In genomic region chr13:113461022-113461751, GRCh38 we compare ENCODE assay signal across 22 cellular contexts. TPM values are rescaled to one million over a fixed set of nuclear protein-coding genes. Genes with fewer than 3 reads are reported as not detected.
DNase-seq lines count a peak whose midpoint lies in the region; ATAC-seq, FAIRE-seq and TF ChIP-seq lines count a peak whose summit lies in the region.
"Had no signal": no experiment of that assay in that cellular context is flagged by ENCODE, and none has a peak within 500 bp of the region (broad histone marks: within the 10 kb centered on the region; RNA-seq: fewer than 3 reads in every experiment).

No MANE protein-coding gene starts in this region.

- H3K9me3 ChIP-seq in heart right ventricle: no peaks in the 10 kb centered on the region
- no peaks in the 10 kb centered on the region for H3K9me3 ChIP-seq in lower lobe of right lung
- H3K9me3 ChIP-seq in HAP-1: no peaks in the 10 kb centered on the region
- H3K9me3 ChIP-seq: BLaER1, MG63 had no signal

- intact Hi-C loops in heart right ventricle (cut with DNase I): loop anchor here in 2 of 10 donors (2.0 to 10.0 kb wide), 2 partner anchors 94 to 102 kb away; no protein-coding TSS in a partner anchor
- intact Hi-C loops in lower lobe of right lung (cut with DNase I): no loop called here

- H3K4me3 Mint-ChIP-seq in type B pancreatic cell: no peak overlapping the region
- H3K4me3 Mint-ChIP-seq: CD4-positive, CD25-positive, alpha-beta regulatory T cell had no signal

- ATAC-seq in heart right ventricle (peak in 4 of 8 donors; percentile 17 to 65 (median 48)), left lobe of liver (peak; percentile 39), lower lobe of right lung (peak; percentile 65 to 86), HG02763 (IDR thresholded peaks at IDR 0.05; ENCODE audit: unreplicated experiment) (no peak)
- ATAC-seq: K562, PC-3 had no signal

- WGBS in heart right ventricle, 2 donors: 70 to 73% methylated on average over 12 of the region's 12 CpGs

- H3K27ac Mint-ChIP-seq in type B pancreatic cell: no peak overlapping the region
- H3K27ac Mint-ChIP-seq: CD4-positive, CD25-positive, alpha-beta regulatory T cell had no signal

- H3K4me3 ChIP-seq in bronchial epithelial cell (ENCODE audit: low read depth, low read length) (no peak overlapping the region), heart right ventricle (no peak overlapping the region), lower lobe of right lung (no peak overlapping the region), HAP-1 (no peak overlapping the region)
- H3K4me3 ChIP-seq: BLaER1, K562, MG63 had no signal

- no peaks in the 10 kb centered on the region for H3K4me1 Mint-ChIP-seq in type B pancreatic cell (ENCODE audit: unreplicated experiment)

- no peaks in the 10 kb centered on the region for H3K27me3 ChIP-seq in bronchial epithelial cell (ENCODE audit: control insufficient read depth, insufficient read depth, low read length)
- no peaks in the 10 kb centered on the region for H3K27me3 ChIP-seq in heart right ventricle
- no peaks in the 10 kb centered on the region for H3K27me3 ChIP-seq in lower lobe of right lung (ENCODE audit: low read depth)
- no peaks in the 10 kb centered on the region for H3K27me3 ChIP-seq in HAP-1 (ENCODE audit: low read depth)
- H3K27me3 ChIP-seq: BLaER1, MG63 had no signal

- peak overlapping the region in 9 of 10 donors; percentile 15 to 72 (median 55) for H3K27ac ChIP-seq in heart right ventricle
- H3K27ac ChIP-seq in lower lobe of right lung: peak overlapping the region; percentile 59
- H3K27ac ChIP-seq: BLaER1 had no signal

- no peak for FAIRE-seq in bronchial epithelial cell (lab: Jason Lieb, UNC)
- FAIRE-seq: A204.1, D721Med, GM19239, H54, K562 had no signal

- no peaks in the 10 kb centered on the region for H3K9me3 Mint-ChIP-seq in type B pancreatic cell
- H3K9me3 Mint-ChIP-seq: CD4-positive, CD25-positive, alpha-beta regulatory T cell had no signal

- no peaks in the 10 kb centered on the region for H3K27me3 Mint-ChIP-seq in type B pancreatic cell
- H3K27me3 Mint-ChIP-seq: CD4-positive, CD25-positive, alpha-beta regulatory T cell had no signal

- H3K36me3 ChIP-seq in bronchial epithelial cell (ENCODE audit: control insufficient read depth, insufficient read depth, low read length) (peaks cover 1% of the 10 kb centered on the region), heart right ventricle (peaks cover 4 to 96% (median 36%) of the 10 kb centered on the region in 9 donors), lower lobe of right lung (peaks cover 66% of the 10 kb centered on the region), HAP-1 (replicated peaks) (peaks cover 54% of the 10 kb centered on the region)

- DNase-seq in bronchial epithelial cell (ENCODE audit: low read depth): peak; percentile 32
- no peak for DNase-seq in heart right ventricle
- DNase-seq in left lobe of liver (ENCODE audit: low spot score): no peak
- DNase-seq in lower lobe of right lung: no peak
- DNase-seq in HAP-1 (ENCODE audit: low spot score in 2 of 2): no peak
- no peak for DNase-seq in mucosa of gallbladder (ENCODE audit: low spot score)
- no peak for DNase-seq in type B pancreatic cell (ENCODE audit: extremely low spot score, unreplicated experiment)
- DNase-seq: CD4-positive, CD25-positive, alpha-beta regulatory T cell; MG63; NCI-H2029 treated with DMSO at 0.1 percent for 48 hours; NCI-H446 treated with DMSO at 0.1 percent for 48 hours; NCI-H526; NCI-H82; NK-92 treated with Interleukin-12 subunit alpha and Interleukin-12 subunit beta, amount 100 ng/mL, for 24 hours; PC-3 had no signal

- in situ Hi-C loops in HAP-1 (cut with MboI; ENCODE audit: low sequenced_read_pairs): no loop called here

- H3K4me1 ChIP-seq in heart right ventricle (peaks cover 0 to 41% (median 2%) of the 10 kb centered on the region in 9 donors), lower lobe of right lung (no peaks in the 10 kb centered on the region), HAP-1 (peaks cover 5% of the 10 kb centered on the region)
- H3K4me1 ChIP-seq: BLaER1 had no signal

- TF ChIP-seq CTCF in bronchial epithelial cell (IDR thresholded peaks at IDR 0.05; ENCODE audit: insufficient read depth, low read length, severe bottlenecking) (no peak), heart right ventricle (IDR thresholded peaks at IDR 0.05) (no peak), lower lobe of right lung (IDR thresholded peaks at IDR 0.05) (no peak), type B pancreatic cell (conservative IDR thresholded peaks at IDR 0.05) (no peak)

- H3K36me3 Mint-ChIP-seq in type B pancreatic cell: no peaks in the 10 kb centered on the region

RNA-seq across cellular contexts. Expression of gene ADPRHL1, which starts 7.9 kb away (rescaled TPM):
- total RNA-seq in bronchial epithelial cell (0.26 and 1.0 TPM in 2 replicates), heart right ventricle (100 to 1,000 TPM; 381 to 939 (median 762) TPM), left lobe of liver (1.2 TPM), lower lobe of right lung (2.7 TPM), mucosa of gallbladder (4.7 TPM), type B pancreatic cell (ENCODE audit: low replicate concordance) (2.5 and 4.1 TPM in 2 replicates)
- polyA plus RNA-seq in heart right ventricle: 100 to 1,000 TPM; 163 to 192 TPM

RNA-seq across cellular contexts. Expression of gene DCUN1D2, which starts 29.3 kb away (rescaled TPM):
- total RNA-seq in bronchial epithelial cell (14.2 and 16.3 TPM in 2 replicates), heart right ventricle (100 to 1,000 TPM in 9 of 10 donors, 10 to 100 TPM in 1; 97.7 to 307 (median 225) TPM), left lobe of liver (10.0 TPM), lower lobe of right lung (16.8 TPM), mucosa of gallbladder (16.0 TPM), type B pancreatic cell (ENCODE audit: low replicate concordance) (17.2 and 29.2 TPM in 2 replicates)
- 10 to 100 TPM; 40.9 to 73.3 TPM for polyA plus RNA-seq in heart right ventricle

Comparison
In these comparisons a context has a peak if more than half of its experiments do, and no peak if none do; other contexts are left out.
1. RNA of gene ADPRHL1, which starts 7.9 kb away (total RNA-seq): 381 to 939 TPM in heart right ventricle; 4.7 TPM in mucosa of gallbladder (single experiment), 2.5 to 4.1 TPM in type B pancreatic cell, 2.7 TPM in lower lobe of right lung (single experiment), 1.2 TPM in left lobe of liver (single experiment) and 0.26 to 1.0 TPM in bronchial epithelial cell; every median in the first group is over 10 times any median in the second.